In the genomic region with DNA sequence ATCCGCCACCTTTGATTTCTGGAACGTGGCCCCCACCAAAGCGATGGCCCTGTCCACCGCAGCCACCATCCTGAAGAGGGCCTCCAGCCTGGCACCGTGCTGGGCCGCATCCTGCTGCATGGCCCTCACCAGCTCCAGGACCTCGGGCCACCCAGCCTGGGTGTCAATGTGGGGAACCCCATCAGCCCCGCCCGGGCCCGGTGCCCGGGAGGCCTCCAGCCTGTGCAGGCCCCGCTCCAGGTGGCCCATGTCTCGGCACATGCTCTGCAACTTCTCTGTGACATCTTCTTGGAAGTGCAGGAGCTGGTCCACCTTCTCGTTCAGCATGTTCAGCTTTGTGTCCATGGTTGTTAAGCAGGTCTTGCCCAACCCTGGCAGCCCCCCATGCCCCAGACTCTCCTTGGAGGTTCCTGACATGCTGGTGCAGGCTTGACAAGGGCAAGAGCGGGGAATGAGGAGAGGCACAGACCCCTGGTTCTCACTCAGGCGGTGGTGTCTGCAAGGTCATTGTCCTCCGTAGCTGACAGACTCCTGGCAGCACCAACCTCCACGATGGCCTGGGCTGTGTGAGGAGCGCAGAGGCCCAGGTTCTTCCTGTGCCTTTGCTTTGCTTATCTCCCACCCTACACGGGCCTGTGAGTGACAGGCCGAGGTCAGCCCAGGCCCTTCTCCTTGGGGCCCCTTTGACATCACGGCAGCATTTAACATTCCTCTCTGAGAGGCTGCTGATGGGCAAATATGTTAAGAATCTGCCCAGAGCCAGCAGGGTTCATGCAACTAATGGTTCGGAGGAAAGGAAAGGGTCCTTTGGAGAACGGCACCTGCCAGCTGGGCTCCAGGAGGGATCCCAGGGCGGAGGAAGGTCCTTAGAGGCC, we compare ENCODE assay signal across 12 cellular contexts. TPM values are rescaled to one million over a fixed set of nuclear protein-coding genes. Genes with fewer than 3 reads are reported as not detected.
A peak's percentile ranks its signal among the peaks of the same experiment; 100 is the strongest.
DNase-seq lines count a peak whose midpoint lies in the region; ATAC-seq and TF ChIP-seq lines count a peak whose summit lies in the region.
"Had no signal": no experiment of that assay in that cellular context is flagged by ENCODE, and none has a peak within 500 bp of the region (broad histone marks: within the 10 kb centered on the region; RNA-seq: fewer than 3 reads in every experiment).

Gene MYLK3, minus strand, starts transcription at position 568 of the 875 bp plus-strand sequence. Its CDS starts 151 bp downstream, at position 417.

- intact Hi-C loops in testis (cut with DNase I; ENCODE audit: low total_unique reads), result no loop called here

- H3K4ac ChIP-seq in mesenchymal stem cell (ENCODE audit: low read depth in 1 of 2, low read length in 2 of 2), result peak within 1 kb of the TSS; percentile 33 to 37

- H3K36me3 ChIP-seq in mesenchymal stem cell (ENCODE audit: control insufficient read depth in 1 of 2, insufficient read depth in 2 of 2, low read depth in 1 of 2, low read length in 2 of 2) (no peaks in the 10 kb centered on the region), testis (ENCODE audit: low read depth, missing control alignments) (no peaks in the 10 kb centered on the region)
- H3K36me3 ChIP-seq: adrenal gland had no signal

- no peak within 1 kb of the TSS for H2BK120ac ChIP-seq in mesenchymal stem cell (ENCODE audit: low read depth, low read length)

- H3K9me3 ChIP-seq in mesenchymal stem cell (ENCODE audit: control insufficient read depth, low read length), result no peaks in the 10 kb centered on the region
- no peaks in the 10 kb centered on the region for H3K9me3 ChIP-seq in testis
- H3K9me3 ChIP-seq: adrenal gland had no signal

- H2BK12ac ChIP-seq in mesenchymal stem cell (ENCODE audit: low read length in 2 of 2), result peak within 1 kb of the TSS; percentile 2 to 83

- peak within 1 kb of the TSS; percentile 57 for H2AK5ac ChIP-seq in mesenchymal stem cell (ENCODE audit: low read length, severe bottlenecking)

- H3K4me1 ChIP-seq in mesenchymal stem cell (ENCODE audit: control insufficient read depth, insufficient read depth, low read depth, low read length) (peaks cover 27% of the 10 kb centered on the region), testis (peaks cover 9% of the 10 kb centered on the region)

- H3K4me3 ChIP-seq in mesenchymal stem cell (ENCODE audit: insufficient read depth in 1 of 2, low read depth in 1 of 2, low read length in 2 of 2) (no peak within 1 kb of the TSS), testis (no peak within 1 kb of the TSS)
- H3K4me3 ChIP-seq: adrenal gland had no signal

- peak within 1 kb of the TSS; percentile 52 for H4K8ac ChIP-seq in mesenchymal stem cell (ENCODE audit: low read length)

- peak within 1 kb of the TSS in 1 of 2 experiments; percentile 86 for H3K18ac ChIP-seq in mesenchymal stem cell (ENCODE audit: low read depth in 1 of 2, low read length in 2 of 2)

- peak within 1 kb of the TSS in 1 of 2 experiments; percentile 62 for H3K14ac ChIP-seq in mesenchymal stem cell (ENCODE audit: low read length in 2 of 2)

- peak within 1 kb of the TSS; percentile 24 for H3K4me2 ChIP-seq in mesenchymal stem cell (ENCODE audit: low read length, poor library complexity, severe bottlenecking)

- H3K27me3 ChIP-seq in mesenchymal stem cell (ENCODE audit: control insufficient read depth in 1 of 2, insufficient read depth in 1 of 2, low read length in 2 of 2) (peaks cover 0 to 12% of the 10 kb centered on the region in 2 experiments), testis (no peaks in the 10 kb centered on the region)
- H3K27me3 ChIP-seq: adrenal gland had no signal

- no peak within 1 kb of the TSS for H3K9ac ChIP-seq in mesenchymal stem cell (ENCODE audit: low read length)

- peak within 1 kb of the TSS; percentile 10 to 35 for H3K23ac ChIP-seq in mesenchymal stem cell (ENCODE audit: low read length in 2 of 2)

- no peak for TF ChIP-seq CTCF in testis (IDR thresholded peaks at IDR 0.05)

- DNase-seq in HuH-7.5 (ENCODE audit: low spot score) (peak; percentile 48), ecto neural progenitor cell (ENCODE audit: low spot score) (peak; percentile 59), mesenchymal stem cell (peak; percentile 18), testis (peak; percentile 12), NCI-H2171 treated with DMSO at 0.1 percent for 48 hours (lab: John Stamatoyannopoulos, UW) (no peak), kidney tubule cell (ENCODE audit: low spot score) (no peak)
- DNase-seq: naive thymus-derived CD4-positive, alpha-beta T cell; stimulated activated naive CD4-positive, alpha-beta T cell; T-helper 17 cell had no signal

- H4K91ac ChIP-seq in mesenchymal stem cell (ENCODE audit: low read length), result peak within 1 kb of the TSS; percentile 58

- no peak for TF ChIP-seq POLR2A in testis (IDR thresholded peaks at IDR 0.05)

- H2BK15ac ChIP-seq in mesenchymal stem cell (ENCODE audit: low read depth, poor library complexity, severe bottlenecking), result no peak within 1 kb of the TSS

- 68% methylated on average over 25 of the region's 25 CpGs for WGBS in mesenchymal stem cell
- 76 to 78% methylated on average over 15 to 25 of the region's 25 CpGs for WGBS in testis, 2 donors

- H3K27ac ChIP-seq in mesenchymal stem cell (ENCODE audit: low read length, poor library complexity, severe bottlenecking) (no peak within 1 kb of the TSS), testis (no peak within 1 kb of the TSS)
- H3K27ac ChIP-seq: adrenal gland, HL-60 had no signal

- H3K79me1 ChIP-seq in mesenchymal stem cell (replicated peaks; ENCODE audit: low read length, poor library complexity, severe bottlenecking), result no peaks in the 10 kb centered on the region

- H2BK5ac ChIP-seq in mesenchymal stem cell (ENCODE audit: low read depth, low read length, poor library complexity, severe bottlenecking), result no peak within 1 kb of the TSS

- no peak for ATAC-seq in GM18907 (IDR thresholded peaks at IDR 0.05; ENCODE audit: unreplicated experiment)
- ATAC-seq: naive thymus-derived CD4-positive, alpha-beta T cell; T-helper 17 cell had no signal

- peak within 1 kb of the TSS; percentile 31 for H2AFZ ChIP-seq in mesenchymal stem cell (ENCODE audit: low read depth, low read length)

RNA-seq across cellular contexts. Expression of gene MYLK3, which starts in this region (rescaled TPM):
- 0.08 TPM for polyA plus RNA-seq in mesenchymal stem cell (2013, experiment 1 of 2)
- polyA plus RNA-seq in mesenchymal stem cell (2013, experiment 2 of 2), result 0.08 TPM
- 10 to 100 TPM; 63.4 to 88.8 TPM for total RNA-seq in testis
- polyA plus RNA-seq in testis (ENCODE audit: insufficient read depth, low read depth, low replicate concordance), result 18.4 TPM
- total RNA-seq: T-helper 17 cell had no signal
- polyA plus RNA-seq: naive thymus-derived CD4-positive, alpha-beta T cell had no signal

Comparison
In these comparisons a context has a peak if more than half of its experiments do, and no peak if none do; other contexts are left out.
1. DNase-seq: peak in HuH-7.5 (single experiment), ecto neural progenitor cell (single experiment), mesenchymal stem cell (single experiment) and testis (single experiment); none in NCI-H2171 treated with DMSO at 0.1 percent for 48 hours (single experiment) and kidney tubule cell (single experiment).